Comparison of ENCODE assay signal across 20 cellular contexts in the genomic region with DNA sequence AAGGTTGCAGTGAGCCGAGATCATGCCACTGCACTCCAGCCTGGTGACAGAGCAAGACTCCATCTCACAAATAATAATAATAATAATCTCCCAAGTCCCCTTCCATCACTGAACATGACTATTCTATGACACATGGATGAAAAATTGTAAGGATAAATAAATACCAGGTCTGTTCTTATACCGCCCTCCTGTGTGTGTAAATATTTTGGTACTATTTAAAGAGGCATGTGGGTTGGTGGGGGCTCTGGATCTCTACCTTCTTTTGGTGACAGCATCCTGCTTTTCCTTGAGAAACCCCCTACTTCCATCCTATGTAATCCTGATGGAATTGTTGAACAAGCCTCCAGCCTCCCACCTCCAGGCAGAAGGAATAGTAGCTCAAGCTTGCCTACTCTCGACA.
DNase-seq lines count a peak whose midpoint lies in the region; ATAC-seq lines count a peak whose summit lies in the region.
"Had no signal": no experiment of that assay in that cellular context is flagged by ENCODE, and none has a peak within 500 bp of the region (broad histone marks: within the 10 kb centered on the region; RNA-seq: fewer than 3 reads in every experiment).

No MANE protein-coding gene starts in this region.

- no peak overlapping the region for H3K4me3 ChIP-seq in adipocyte (ENCODE audit: low read length)
- H3K4me3 ChIP-seq: A549, GM23248 had no signal

- peaks cover 5% of the 10 kb centered on the region for H3K9me3 ChIP-seq in adipocyte (ENCODE audit: control insufficient read depth, low read length)

- no peaks in the 10 kb centered on the region for H3K27me3 ChIP-seq in adipocyte (replicated peaks; ENCODE audit: control insufficient read depth, insufficient read depth, low read length)

- H3K4me1 ChIP-seq in adipocyte (ENCODE audit: control insufficient read depth, insufficient read depth, low read length): no peaks in the 10 kb centered on the region
- H3K4me1 ChIP-seq: A549 had no signal

- ATAC-seq in HG03095 (IDR thresholded peaks at IDR 0.05; ENCODE audit: unreplicated experiment): no peak
- ATAC-seq: A549 had no signal

- H3K9ac ChIP-seq in adipocyte (ENCODE audit: low read length): no peak overlapping the region
- H3K9ac ChIP-seq: GM23248 had no signal

- H3K36me3 ChIP-seq in adipocyte (ENCODE audit: control insufficient read depth, insufficient read depth, low read length, severe bottlenecking): no peaks in the 10 kb centered on the region

- DNase-seq in EH (ENCODE audit: low read depth) (peak; percentile 27), HCEC 1CT (peak; percentile 43), adipocyte (ENCODE audit: low read depth) (peak; percentile 4), hepatic stellate cell (ENCODE audit: low spot score) (peak; percentile 38), globus pallidus (ENCODE audit: low spot score) (no peak)
- DNase-seq in stimulated activated CD4-positive, alpha-beta T cell treated with anti-CD3 and anti-CD28 coated beads, Interleukin-2, amount 100 ng/mL, for 48 hours: no peak
- DNase-seq: 8988T; ACHN; C1 segment of cervical spinal cord; Calu3; CD4-positive, alpha-beta memory T cell; COR-L47; DMS53; DMS79 treated with DMSO at 0.1 percent for 48 hours; GF-D8; GM23248; H9; HFFc6 had no signal

Comparison
In these comparisons a context has a peak if more than half of its experiments do, and no peak if none do; other contexts are left out.
1. DNase-seq: peak in EH (single experiment), HCEC 1CT (single experiment), adipocyte (single experiment) and hepatic stellate cell (single experiment); none in globus pallidus (single experiment) and stimulated activated CD4-positive, alpha-beta T cell treated with anti-CD3 and anti-CD28 coated beads, Interleukin-2, amount 100 ng/mL, for 48 hours (0 of 2).